In the genomic region with DNA sequence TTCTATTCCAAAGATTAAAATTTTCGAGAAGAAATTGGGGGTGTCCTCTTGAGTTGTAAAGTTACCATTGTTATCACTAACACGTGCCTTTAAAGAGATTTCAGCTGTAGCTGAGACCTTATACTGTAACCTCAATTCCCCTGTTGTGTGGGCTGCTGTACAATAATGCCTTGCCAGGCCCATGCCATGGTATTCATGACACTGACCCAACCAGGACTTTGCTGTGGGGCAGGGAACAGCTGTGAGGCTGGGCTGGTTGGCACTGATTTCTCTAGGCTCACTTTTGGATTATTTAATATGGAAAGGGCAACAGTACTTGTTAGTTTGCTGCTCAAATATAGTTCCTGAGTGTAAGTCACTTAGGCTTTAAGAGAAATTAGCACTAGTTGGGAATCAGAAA, we compare ENCODE assay signal across 6 cellular contexts. TPM values are rescaled to one million over a fixed set of nuclear protein-coding genes. Genes with fewer than 3 reads are reported as not detected.
DNase-seq lines count a peak whose midpoint lies in the region; ATAC-seq and TF ChIP-seq lines count a peak whose summit lies in the region.
"Not testable (repeated sequence)": the region's sequence is repeated elsewhere in the genome, so short reads cannot be mapped to it uniquely, and the experiment has no call there.

No MANE protein-coding gene starts in this region.

- ATAC-seq in heart left ventricle (peak in 1 of 4 donors; percentile 41), left ventricle myocardium superior (peak; percentile 25), psoas muscle (peak; percentile 55 to 70 (median 60))

- not testable (repeated sequence) for H3K9me3 ChIP-seq in heart left ventricle; psoas muscle; skeletal muscle tissue (ENCODE audit: control insufficient read depth in 3 of 3, low read length in 3 of 3)

- not testable (repeated sequence) for H3K9ac ChIP-seq in skeletal muscle tissue (ENCODE audit: low read depth in 1 of 3, low read length in 3 of 3)

- 46 to 64% (median 52%) methylated on average over 2 of the region's 2 CpGs for WGBS in heart left ventricle, 4 donors
- WGBS in psoas muscle, 3 donors = 17 to 26% (median 22%) methylated on average over 2 of the region's 2 CpGs

- not testable (repeated sequence) for DNase-seq in heart left ventricle, left ventricle myocardium superior, psoas muscle
- peak; percentile 31 for DNase-seq in medulla oblongata (ENCODE audit: extremely low spot score)

- H3K27ac ChIP-seq in angular gyrus (ENCODE audit: low read depth, low read length) (peak overlapping the region; percentile 19), heart left ventricle (peak overlapping the region in 7 of 12 donors; percentile 23 to 47 (median 34)), psoas muscle (peak overlapping the region; percentile 97), skeletal muscle tissue (ENCODE audit: low read depth, low read length) (peak overlapping the region; percentile 83)

- TF ChIP-seq POLR2A in heart left ventricle (IDR thresholded peaks at IDR 0.05) = not testable (repeated sequence)

- intact Hi-C loops in heart left ventricle (cut with DNase I) = loop anchor here in 4 of 10 donors (10.0 kb wide), 1 partner anchor 49 kb away; no protein-coding TSS in a partner anchor
- intact Hi-C loops in left ventricle myocardium superior (cut with micrococcal nuclease); psoas muscle (cut with DNase I): not testable (repeated sequence)

- H3K27me3 ChIP-seq in heart left ventricle; psoas muscle (ENCODE audit: insufficient read depth in 3 of 3, low read length in 2 of 3); skeletal muscle tissue (ENCODE audit: control insufficient read depth in 3 of 3, insufficient read depth in 3 of 3, low read length in 3 of 3): not testable (repeated sequence)

- peaks cover 0 to 57% (median 16%) of the 10 kb centered on the region in 12 donors for H3K4me1 ChIP-seq in heart left ventricle
- H3K4me1 ChIP-seq in psoas muscle = peaks cover 25% of the 10 kb centered on the region
- H3K4me1 ChIP-seq in skeletal muscle tissue (ENCODE audit: control insufficient read depth in 3 of 3, insufficient read depth in 3 of 3, low read length in 3 of 3) = peaks cover 20 to 30% (median 22%) of the 10 kb centered on the region in 3 donors

- H3K36me3 ChIP-seq in heart left ventricle; psoas muscle (ENCODE audit: insufficient read depth in 1 of 2, low read depth in 1 of 2); skeletal muscle tissue (ENCODE audit: control insufficient read depth in 3 of 3, insufficient read depth in 3 of 3, low read length in 3 of 3): not testable (repeated sequence)

- H3K4me3 ChIP-seq in heart left ventricle = not testable (repeated sequence)
- H3K4me3 ChIP-seq in psoas muscle (peak overlapping the region; percentile 51), skeletal muscle tissue (ENCODE audit: low read length in 3 of 3) (peak overlapping the region in 1 of 3 donors; percentile 38)

- TF ChIP-seq CTCF in heart left ventricle (IDR thresholded peaks at IDR 0.05); psoas muscle (IDR thresholded peaks at IDR 0.05): not testable (repeated sequence)

RNA-seq across cellular contexts. Expression of gene PPP1R12B, which starts 54.9 kb away (rescaled TPM):
- 100 to 1,000 TPM; 368 to 972 (median 618) TPM for total RNA-seq in heart left ventricle
- 100 to 1,000 TPM in 1 of 2 donors, 10 to 100 TPM in 1; 49.9 to 108 TPM for polyA plus RNA-seq in heart left ventricle
- 667 TPM for total RNA-seq in left ventricle myocardium superior
- total RNA-seq in psoas muscle = 100 to 1,000 TPM in 3 of 4 donors, 10 to 100 TPM in 1; 86.1 to 189 (median 158) TPM
- 10 to 100 TPM in 2 of 3 donors, 1 to 10 TPM in 1; 8.3 to 73.3 (median 18.7) TPM for polyA plus RNA-seq in psoas muscle
- 73.6 TPM for total RNA-seq in skeletal muscle tissue

Comparison
In these comparisons a context has a peak if more than half of its experiments do, and no peak if none do; other contexts are left out.
1. H3K27ac ChIP-seq: peak in every context shown above with its lines; median percentile 97 in psoas muscle; 83 in skeletal muscle tissue; 34 in heart left ventricle; 19 in angular gyrus.